8 cellular contexts compared by ENCODE assay signal in genomic region chr21:33916200-33916567, GRCh38. TPM values are rescaled to one million over a fixed set of nuclear protein-coding genes. Genes with fewer than 3 reads are reported as not detected.
DNase-seq lines count a peak whose midpoint lies in the region; ATAC-seq and TF ChIP-seq lines count a peak whose summit lies in the region.

No MANE protein-coding gene starts in this region.

- peak overlapping the region; percentile 7 to 88 (median 74) for H3K4me3 ChIP-seq in transverse colon

- 60% methylated on average over 5 of the region's 5 CpGs; no CpG with 5 or more reads in 1 of the 2 donors for WGBS in transverse colon (ENCODE audit: low coverage in 1 of 2), 2 donors

- TF ChIP-seq EP300 in transverse colon (IDR thresholded peaks at IDR 0.05; ENCODE audit: low read depth) = no peak

- ATAC-seq in activated naive CD8-positive, alpha-beta T cell treated with anti-CD3 and anti-CD28 coated beads, Interleukin-2, amount 10 ng/mL, durations not matched to agents 7 days and 5 days (ENCODE audit: low read depth) = no peak
- no peak for ATAC-seq in GM21390 (IDR thresholded peaks at IDR 0.05; ENCODE audit: unreplicated experiment)

- TF ChIP-seq POLR2A in transverse colon (IDR thresholded peaks at IDR 0.05) = no peak

- no peaks in the 10 kb centered on the region for H3K27me3 ChIP-seq in layer of hippocampus (ENCODE audit: control insufficient read depth, insufficient read depth, low read length)
- no peaks in the 10 kb centered on the region for H3K27me3 ChIP-seq in transverse colon

- POLR2A ChIA-PET in activated naive CD8-positive, alpha-beta T cell treated with anti-CD3 and anti-CD28 coated beads, Interleukin-2, amount 10 ng/mL, durations not matched to agents 7 days and 5 days (lab: Charles Lee) = no interaction called here

- H3K27ac ChIP-seq in layer of hippocampus (ENCODE audit: low read depth, low read length) = peak overlapping the region; percentile 66
- H3K27ac ChIP-seq in transverse colon = peak overlapping the region; percentile 80 to 90 (median 88)

- TF ChIP-seq CTCF in transverse colon (IDR thresholded peaks at IDR 0.05) = no peak

- H3K27ac Mint-ChIP-seq in activated T-cell treated with anti-CD3 and anti-CD28 coated beads, Interleukin-2, amount 50 U/mL, for 24 hours = peak overlapping the region; percentile 99
- H3K27ac Mint-ChIP-seq in activated naive CD8-positive, alpha-beta T cell treated with anti-CD3 and anti-CD28 coated beads, Interleukin-2, amount 10 ng/mL, durations not matched to agents 7 days and 5 days = peak overlapping the region; percentile 94

- in situ Hi-C loops in transverse colon (cut with MboI; ENCODE audit: low pct_ligation_motif_present in 1 of 4, low pct_unique_long_range_greater_than_20kb in 1 of 4, low sequenced_read_pairs in 3 of 4) = loop anchor here (25.0 kb wide), 2 partner anchors 696 to 721 kb away; partner anchors contain the start of gene RCAN1 (in 3 of the 4)

- H3K36me3 Mint-ChIP-seq in activated T-cell treated with anti-CD3 and anti-CD28 coated beads, Interleukin-2, amount 50 U/mL, for 24 hours (ENCODE audit: low read depth) = peaks cover 41% of the 10 kb centered on the region
- peaks cover 5% of the 10 kb centered on the region for H3K36me3 Mint-ChIP-seq in activated naive CD8-positive, alpha-beta T cell treated with anti-CD3 and anti-CD28 coated beads, Interleukin-2, amount 10 ng/mL, durations not matched to agents 7 days and 5 days

- H3K4me1 ChIP-seq in transverse colon = peaks cover 0 to 24% (median 18%) of the 10 kb centered on the region in 4 donors

- peak overlapping the region; percentile 100 for H3K4me3 Mint-ChIP-seq in activated T-cell treated with anti-CD3 and anti-CD28 coated beads, Interleukin-2, amount 50 U/mL, for 24 hours
- H3K4me3 Mint-ChIP-seq in activated naive CD8-positive, alpha-beta T cell treated with anti-CD3 and anti-CD28 coated beads, Interleukin-2, amount 10 ng/mL, durations not matched to agents 7 days and 5 days = peak overlapping the region; percentile 91

- no peaks in the 10 kb centered on the region for H3K27me3 Mint-ChIP-seq in activated T-cell treated with anti-CD3 and anti-CD28 coated beads, Interleukin-2, amount 50 U/mL, for 24 hours
- H3K27me3 Mint-ChIP-seq in activated naive CD8-positive, alpha-beta T cell treated with anti-CD3 and anti-CD28 coated beads, Interleukin-2, amount 10 ng/mL, durations not matched to agents 7 days and 5 days = no peaks in the 10 kb centered on the region

- no peaks in the 10 kb centered on the region for H3K9me3 Mint-ChIP-seq in activated T-cell treated with anti-CD3 and anti-CD28 coated beads, Interleukin-2, amount 50 U/mL, for 24 hours
- H3K9me3 Mint-ChIP-seq in activated naive CD8-positive, alpha-beta T cell treated with anti-CD3 and anti-CD28 coated beads, Interleukin-2, amount 10 ng/mL, durations not matched to agents 7 days and 5 days = no peaks in the 10 kb centered on the region

- no peaks in the 10 kb centered on the region for H3K9me3 ChIP-seq in transverse colon

- intact Hi-C loops in transverse colon (cut with DNase I; ENCODE audit: low total_unique reads) = no loop called here

- peaks cover 43% of the 10 kb centered on the region for H3K4me1 Mint-ChIP-seq in activated T-cell treated with anti-CD3 and anti-CD28 coated beads, Interleukin-2, amount 50 U/mL, for 24 hours (ENCODE audit: low read depth)
- peaks cover 25% of the 10 kb centered on the region for H3K4me1 Mint-ChIP-seq in activated naive CD8-positive, alpha-beta T cell treated with anti-CD3 and anti-CD28 coated beads, Interleukin-2, amount 10 ng/mL, durations not matched to agents 7 days and 5 days

- no peak for DNase-seq in activated T-cell treated with anti-CD3 and anti-CD28 coated beads, Interleukin-2, amount 50 U/mL, for 24 hours
- no peak for DNase-seq in activated T-cell treated with anti-CD3 and anti-CD28 coated beads, Interleukin-2, amount 50 U/mL, for 48 hours
- no peak for DNase-seq in activated naive CD8-positive, alpha-beta T cell treated with anti-CD3 and anti-CD28 coated beads, Interleukin-2, amount 10 ng/mL, durations not matched to agents 7 days and 5 days
- DNase-seq in transverse colon = no peak
- no peak for DNase-seq in SW480 (ENCODE audit: low spot score)
- DNase-seq in cerebellar nuclear complex (lab: John Stamatoyannopoulos, UW) = no peak

- peaks cover 0 to 20% (median 6%) of the 10 kb centered on the region in 4 donors for H3K36me3 ChIP-seq in transverse colon

RNA-seq across cellular contexts. Expression of gene ATP5PO, which starts 0.6 kb away (rescaled TPM):
- 100 to 1,000 TPM; 167 TPM for total RNA-seq in activated naive CD8-positive, alpha-beta T cell treated with anti-CD3 and anti-CD28 coated beads, Interleukin-2, amount 10 ng/mL, durations not matched to agents 7 days and 5 days
- 100 to 1,000 TPM in 2 of 4 donors, 10 to 100 TPM in 2; 65.1 to 375 (median 193) TPM for total RNA-seq in transverse colon
